ENCODE assay signal across 5 cellular contexts in the genomic region with DNA sequence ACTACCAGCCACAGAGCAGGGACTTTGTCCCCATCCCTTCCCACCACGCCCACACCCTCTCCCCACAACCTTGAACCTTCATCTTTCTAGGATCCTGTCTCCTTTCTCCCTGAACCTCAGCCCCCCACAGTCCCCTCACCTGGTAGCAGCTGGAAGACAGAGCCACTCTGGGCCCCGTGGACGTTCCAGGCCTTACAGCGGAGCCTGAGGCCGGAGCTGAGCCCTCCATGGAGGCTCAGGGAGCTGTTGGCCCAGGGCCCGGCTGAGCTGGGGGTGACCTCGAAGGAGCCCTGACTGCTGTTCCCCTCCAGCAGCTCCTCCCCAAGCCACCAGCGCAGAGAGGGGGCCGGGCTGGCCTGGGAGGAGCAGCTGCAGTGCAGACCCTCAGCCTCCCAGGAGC. TPM values are rescaled to one million over a fixed set of nuclear protein-coding genes. Genes with fewer than 3 reads are reported as not detected.
"Had no signal": no experiment of that assay in that cellular context is flagged by ENCODE, and none has a peak within 500 bp of the region (broad histone marks: within the 10 kb centered on the region; RNA-seq: fewer than 3 reads in every experiment).

No MANE protein-coding gene starts in this region.

RNA-seq across cellular contexts. Expression of a gene that starts 2.8 kb away (rescaled TPM):
- total RNA-seq: activated CD4-positive, alpha-beta memory T cell treated with anti-CD3 and anti-CD28 coated beads, Interleukin-2, amount 10 ng/mL, durations not matched to agents 7 days and 5 days; activated CD8-positive, alpha-beta memory T cell treated with anti-CD3 and anti-CD28 coated beads, Interleukin-2, amount 10 ng/mL, durations not matched to agents 7 days and 5 days; MCF 10A; OCI-LY7; PC-9 had no signal
